In the genomic region with DNA sequence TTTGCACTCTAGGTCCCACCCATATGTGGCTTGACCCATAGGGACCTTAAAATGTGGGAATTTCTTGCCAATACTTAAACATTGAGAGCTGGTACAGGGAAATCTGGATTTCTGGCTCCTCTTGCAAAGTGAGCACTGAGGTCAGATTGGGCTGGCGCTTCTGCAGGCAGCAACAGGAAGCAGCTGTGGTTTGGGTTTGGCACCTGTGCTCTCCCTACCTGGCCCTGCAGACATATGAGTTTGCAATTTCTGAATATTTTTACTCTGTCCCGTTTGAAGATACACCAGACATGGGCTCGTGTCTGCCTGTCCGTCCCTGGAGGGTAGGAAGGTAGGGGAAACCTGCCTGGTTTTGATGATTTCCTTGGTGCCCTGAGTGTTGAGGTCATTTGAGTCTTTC, we compare ENCODE assay signal across 13 cellular contexts.
DNase-seq lines count a peak whose midpoint lies in the region; ATAC-seq and TF ChIP-seq lines count a peak whose summit lies in the region.
"Had no signal": no experiment of that assay in that cellular context is flagged by ENCODE, and none has a peak within 500 bp of the region (broad histone marks: within the 10 kb centered on the region; RNA-seq: fewer than 3 reads in every experiment).

No MANE protein-coding gene starts in this region.

- WGBS in stomach, 5 donors, result 55 to 66% (median 63%) methylated on average over 4 of the region's 4 CpGs

- H3K27ac Mint-ChIP-seq in activated T-helper 1 cell treated with anti-CD3 and anti-CD28 coated beads, Interleukin-12 subunit alpha, Interleukin-12 subunit beta, Interleukin-2, Interleukin-4 antibody, amounts not matched to agents 30 ng/mL and 10 ng/mL and 1 ng/mL, durations not matched to agents 14 hours and 24 hours and 36 hours, result no peak overlapping the region
- H3K27ac Mint-ChIP-seq in IgD-negative memory B cell, result peak overlapping the region; percentile 13 to 74 (median 63)
- H3K27ac Mint-ChIP-seq in activated CD8-positive, alpha-beta T cell treated with anti-CD3 and anti-CD28 coated beads, Interleukin-2, amount 10 ng/mL, durations not matched to agents 7 days and 5 days, result no peak overlapping the region

- POLR2A ChIA-PET in activated CD8-positive, alpha-beta T cell treated with anti-CD3 and anti-CD28 coated beads, Interleukin-2, amount 10 ng/mL, durations not matched to agents 7 days and 5 days (lab: Charles Lee), result no interaction called here

- no peaks in the 10 kb centered on the region for H3K36me3 ChIP-seq in stomach
- H3K36me3 ChIP-seq: ascending aorta had no signal

- H3K9me3 ChIP-seq in stomach, result no peaks in the 10 kb centered on the region
- H3K9me3 ChIP-seq: ascending aorta had no signal

- H3K4me3 Mint-ChIP-seq in activated T-helper 1 cell treated with anti-CD3 and anti-CD28 coated beads, Interleukin-12 subunit alpha, Interleukin-12 subunit beta, Interleukin-2, Interleukin-4 antibody, amounts not matched to agents 30 ng/mL and 10 ng/mL and 1 ng/mL, durations not matched to agents 14 hours and 24 hours and 36 hours, result no peak overlapping the region
- peak overlapping the region in 3 of 4 donors; percentile 50 to 89 (median 85) for H3K4me3 Mint-ChIP-seq in IgD-negative memory B cell
- H3K4me3 Mint-ChIP-seq in activated CD8-positive, alpha-beta T cell treated with anti-CD3 and anti-CD28 coated beads, Interleukin-2, amount 10 ng/mL, durations not matched to agents 7 days and 5 days, result no peak overlapping the region

- H3K36me3 Mint-ChIP-seq in activated T-helper 1 cell treated with anti-CD3 and anti-CD28 coated beads, Interleukin-12 subunit alpha, Interleukin-12 subunit beta, Interleukin-2, Interleukin-4 antibody, amounts not matched to agents 30 ng/mL and 10 ng/mL and 1 ng/mL, durations not matched to agents 14 hours and 24 hours and 36 hours (ENCODE audit: low read depth), result no peaks in the 10 kb centered on the region
- peaks cover 2% of the 10 kb centered on the region for H3K36me3 Mint-ChIP-seq in IgD-negative memory B cell
- no peaks in the 10 kb centered on the region for H3K36me3 Mint-ChIP-seq in activated CD8-positive, alpha-beta T cell treated with anti-CD3 and anti-CD28 coated beads, Interleukin-2, amount 10 ng/mL, durations not matched to agents 7 days and 5 days (ENCODE audit: low read depth)

- peak; percentile 65 for ATAC-seq in activated CD8-positive, alpha-beta T cell treated with anti-CD3 and anti-CD28 coated beads, Interleukin-2, amount 10 ng/mL, durations not matched to agents 7 days and 5 days
- ATAC-seq in SK-N-SH treated with all-trans-retinoic acid at 6 μM for 48 hours, result no peak
- ATAC-seq: foreskin keratinocyte had no signal

- TF ChIP-seq POLR2A in stomach (IDR thresholded peaks at IDR 0.05), result no peak

- H3K4me1 Mint-ChIP-seq in activated T-helper 1 cell treated with anti-CD3 and anti-CD28 coated beads, Interleukin-12 subunit alpha, Interleukin-12 subunit beta, Interleukin-2, Interleukin-4 antibody, amounts not matched to agents 30 ng/mL and 10 ng/mL and 1 ng/mL, durations not matched to agents 14 hours and 24 hours and 36 hours (ENCODE audit: low read depth), result peaks cover 12% of the 10 kb centered on the region
- peaks cover 46 to 65% (median 51%) of the 10 kb centered on the region in 3 donors for H3K4me1 Mint-ChIP-seq in IgD-negative memory B cell
- peaks cover 20% of the 10 kb centered on the region for H3K4me1 Mint-ChIP-seq in activated CD8-positive, alpha-beta T cell treated with anti-CD3 and anti-CD28 coated beads, Interleukin-2, amount 10 ng/mL, durations not matched to agents 7 days and 5 days (ENCODE audit: low read depth)

- H3K27me3 Mint-ChIP-seq in activated T-helper 1 cell treated with anti-CD3 and anti-CD28 coated beads, Interleukin-12 subunit alpha, Interleukin-12 subunit beta, Interleukin-2, Interleukin-4 antibody, amounts not matched to agents 30 ng/mL and 10 ng/mL and 1 ng/mL, durations not matched to agents 14 hours and 24 hours and 36 hours (ENCODE audit: insufficient read depth), result peaks cover 4% of the 10 kb centered on the region
- H3K27me3 Mint-ChIP-seq in IgD-negative memory B cell, result no peaks in the 10 kb centered on the region
- peaks cover 6% of the 10 kb centered on the region for H3K27me3 Mint-ChIP-seq in activated CD8-positive, alpha-beta T cell treated with anti-CD3 and anti-CD28 coated beads, Interleukin-2, amount 10 ng/mL, durations not matched to agents 7 days and 5 days (ENCODE audit: low read depth)

- H3K9me3 Mint-ChIP-seq in activated T-helper 1 cell treated with anti-CD3 and anti-CD28 coated beads, Interleukin-12 subunit alpha, Interleukin-12 subunit beta, Interleukin-2, Interleukin-4 antibody, amounts not matched to agents 30 ng/mL and 10 ng/mL and 1 ng/mL, durations not matched to agents 14 hours and 24 hours and 36 hours, result no peaks in the 10 kb centered on the region
- H3K9me3 Mint-ChIP-seq in IgD-negative memory B cell, result no peaks in the 10 kb centered on the region
- H3K9me3 Mint-ChIP-seq in activated CD8-positive, alpha-beta T cell treated with anti-CD3 and anti-CD28 coated beads, Interleukin-2, amount 10 ng/mL, durations not matched to agents 7 days and 5 days (ENCODE audit: insufficient read depth), result no peaks in the 10 kb centered on the region

- CTCF ChIA-PET in activated CD8-positive, alpha-beta T cell treated with anti-CD3 and anti-CD28 coated beads, Interleukin-2, amount 10 ng/mL, durations not matched to agents 7 days and 5 days (lab: Charles Lee), result no interaction called here

- H3K27ac ChIP-seq in stomach, result no peak overlapping the region
- H3K27ac ChIP-seq: ascending aorta, foreskin keratinocyte had no signal

- no peak for TF ChIP-seq EP300 in stomach (IDR thresholded peaks at IDR 0.05)

- no peaks in the 10 kb centered on the region for H3K4me1 ChIP-seq in stomach
- H3K4me1 ChIP-seq: ascending aorta, foreskin keratinocyte had no signal

- H3K27me3 ChIP-seq in stomach, result no peaks in the 10 kb centered on the region
- H3K27me3 ChIP-seq: ascending aorta had no signal

- DNase-seq in activated T-helper 1 cell treated with Interleukin-2 at 50 U/mL for 16 hours (ENCODE audit: low read depth), result peak; percentile 33
- no peak for DNase-seq in activated T-helper 1 cell treated with anti-CD3 and anti-CD28 coated beads, Interleukin-12 subunit alpha, Interleukin-12 subunit beta, Interleukin-2, Interleukin-4 antibody, amounts not matched to agents 30 ng/mL and 10 ng/mL and 1 ng/mL, durations not matched to agents 14 hours and 24 hours and 36 hours (ENCODE audit: low spot score)
- peak; percentile 55 for DNase-seq in activated CD8-positive, alpha-beta T cell treated with anti-CD3 and anti-CD28 coated beads, Interleukin-2, amount 10 ng/mL, durations not matched to agents 7 days and 5 days
- peak; percentile 37 for DNase-seq in posterior vena cava (ENCODE audit: low spot score)
- DNase-seq in A172 (ENCODE audit: low spot score), result no peak
- DNase-seq in stomach, result no peak
- DNase-seq: KG1, NCI-H2081, small intestine had no signal

- no peak for TF ChIP-seq CTCF in stomach (IDR thresholded peaks at IDR 0.05)

- intact Hi-C loops in activated T-helper 1 cell treated with anti-CD3 and anti-CD28 coated beads, Interleukin-12 subunit alpha, Interleukin-12 subunit beta, Interleukin-2, Interleukin-4 antibody, amounts not matched to agents 30 ng/mL and 10 ng/mL and 1 ng/mL, durations not matched to agents 14 hours and 24 hours and 36 hours (cut with micrococcal nuclease), result no loop called here
- intact Hi-C loops in posterior vena cava (cut with DNase I), result no loop called here
- intact Hi-C loops in stomach (cut with DNase I; ENCODE audit: low total_unique reads), result no loop called here

- H3K4me3 ChIP-seq in stomach, result no peak overlapping the region
- H3K4me3 ChIP-seq: ascending aorta had no signal

TF ChIP-seq in SK-N-SH treated with all-trans-retinoic acid at 6 μM for 48 hours, 23 proteins besides CTCF, POLR2A, EP300 and RAD21 (continues in another document):
- TF ChIP-seq ZNF8 (CRISPR knock-in tag; IDR thresholded peaks at IDR 0.05), result no peak
- no peak for TF ChIP-seq RARB (CRISPR knock-in tag; IDR thresholded peaks at IDR 0.05)
- no peak for TF ChIP-seq CREB5 (CRISPR knock-in tag; IDR thresholded peaks at IDR 0.05; ENCODE audit: low read depth)
- no peak for TF ChIP-seq ZFP30 (CRISPR knock-in tag; IDR thresholded peaks at IDR 0.05)
- no peak for TF ChIP-seq ZC3H10 (CRISPR knock-in tag; IDR thresholded peaks at IDR 0.05)
- TF ChIP-seq CSDC2 (CRISPR knock-in tag; IDR thresholded peaks at IDR 0.05), result no peak
- TF ChIP-seq, protein P1, sequence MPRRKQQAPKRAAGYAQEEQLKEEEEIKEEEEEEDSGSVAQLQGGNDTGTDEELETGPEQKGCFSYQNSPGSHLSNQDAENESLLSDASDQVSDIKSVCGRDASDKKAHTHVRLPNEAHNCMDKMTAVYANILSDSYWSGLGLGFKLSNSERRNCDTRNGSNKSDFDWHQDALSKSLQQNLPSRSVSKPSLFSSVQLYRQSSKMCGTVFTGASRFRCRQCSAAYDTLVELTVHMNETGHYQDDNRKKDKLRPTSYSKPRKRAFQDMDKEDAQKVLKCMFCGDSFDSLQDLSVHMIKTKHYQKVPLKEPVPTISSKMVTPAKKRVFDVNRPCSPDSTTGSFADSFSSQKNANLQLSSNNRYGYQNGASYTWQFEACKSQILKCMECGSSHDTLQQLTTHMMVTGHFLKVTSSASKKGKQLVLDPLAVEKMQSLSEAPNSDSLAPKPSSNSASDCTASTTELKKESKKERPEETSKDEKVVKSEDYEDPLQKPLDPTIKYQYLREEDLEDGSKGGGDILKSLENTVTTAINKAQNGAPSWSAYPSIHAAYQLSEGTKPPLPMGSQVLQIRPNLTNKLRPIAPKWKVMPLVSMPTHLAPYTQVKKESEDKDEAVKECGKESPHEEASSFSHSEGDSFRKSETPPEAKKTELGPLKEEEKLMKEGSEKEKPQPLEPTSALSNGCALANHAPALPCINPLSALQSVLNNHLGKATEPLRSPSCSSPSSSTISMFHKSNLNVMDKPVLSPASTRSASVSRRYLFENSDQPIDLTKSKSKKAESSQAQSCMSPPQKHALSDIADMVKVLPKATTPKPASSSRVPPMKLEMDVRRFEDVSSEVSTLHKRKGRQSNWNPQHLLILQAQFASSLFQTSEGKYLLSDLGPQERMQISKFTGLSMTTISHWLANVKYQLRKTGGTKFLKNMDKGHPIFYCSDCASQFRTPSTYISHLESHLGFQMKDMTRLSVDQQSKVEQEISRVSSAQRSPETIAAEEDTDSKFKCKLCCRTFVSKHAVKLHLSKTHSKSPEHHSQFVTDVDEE (CRISPR knock-in tag; IDR thresholded peaks at IDR 0.05), result no peak
- no peak for TF ChIP-seq ZNF565 (CRISPR knock-in tag; conservative IDR thresholded peaks at IDR 0.05; ENCODE audit: low read depth)

Comparison
In these comparisons a context has a peak if more than half of its experiments do, and no peak if none do; other contexts are left out.
1. DNase-seq: peak in activated T-helper 1 cell treated with Interleukin-2 at 50 U/mL for 16 hours (single experiment), activated CD8-positive, alpha-beta T cell treated with anti-CD3 and anti-CD28 coated beads, Interleukin-2, amount 10 ng/mL, durations not matched to agents 7 days and 5 days (single experiment) and posterior vena cava (single experiment); none in activated T-helper 1 cell treated with anti-CD3 and anti-CD28 coated beads, Interleukin-12 subunit alpha, Interleukin-12 subunit beta, Interleukin-2, Interleukin-4 antibody, amounts not matched to agents 30 ng/mL and 10 ng/mL and 1 ng/mL, durations not matched to agents 14 hours and 24 hours and 36 hours (single experiment), A172 (single experiment) and stomach (single experiment).
2. H3K27ac Mint-ChIP-seq: peak in IgD-negative memory B cell (3 of 3); none in activated T-helper 1 cell treated with anti-CD3 and anti-CD28 coated beads, Interleukin-12 subunit alpha, Interleukin-12 subunit beta, Interleukin-2, Interleukin-4 antibody, amounts not matched to agents 30 ng/mL and 10 ng/mL and 1 ng/mL, durations not matched to agents 14 hours and 24 hours and 36 hours (single experiment) and activated CD8-positive, alpha-beta T cell treated with anti-CD3 and anti-CD28 coated beads, Interleukin-2, amount 10 ng/mL, durations not matched to agents 7 days and 5 days (single experiment).
3. H3K4me3 Mint-ChIP-seq: peak in IgD-negative memory B cell (3 of 4); none in activated T-helper 1 cell treated with anti-CD3 and anti-CD28 coated beads, Interleukin-12 subunit alpha, Interleukin-12 subunit beta, Interleukin-2, Interleukin-4 antibody, amounts not matched to agents 30 ng/mL and 10 ng/mL and 1 ng/mL, durations not matched to agents 14 hours and 24 hours and 36 hours (single experiment) and activated CD8-positive, alpha-beta T cell treated with anti-CD3 and anti-CD28 coated beads, Interleukin-2, amount 10 ng/mL, durations not matched to agents 7 days and 5 days (single experiment).